2 cellular contexts compared by ENCODE assay signal in genomic region chr3:79199966-79200365, GRCh38.
TF ChIP-seq lines count a peak whose summit lies in the region.

No MANE protein-coding gene starts in this region.

TF ChIP-seq in SK-N-SH, 30 proteins besides CTCF, POLR2A, EP300 and RAD21:
- no peak for TF ChIP-seq RXRA (IDR thresholded peaks at IDR 0.05; ENCODE audit: borderline replicate concordance, low read depth)
- TF ChIP-seq FOXM1 (IDR thresholded peaks at IDR 0.05; ENCODE audit: low read depth): no peak
- TF ChIP-seq TCF12 (IDR thresholded peaks at IDR 0.05): peak; percentile 44; the same call in 1 of the 2 replicates

TF ChIP-seq in GM12878, 131 proteins besides CTCF, POLR2A, EP300 and RAD21:
- TF ChIP-seq SMC3 (IDR thresholded peaks at IDR 0.05; ENCODE audit: borderline replicate concordance, low read length) (no peak), NR2F1 (conservative IDR thresholded peaks at IDR 0.05) (peak; percentile 49; the same call in 1 of the 2 replicates)
TF ChIP-seq in GM12878: peak in this region for 1.
